Comparison of ENCODE assay signal across 10 cellular contexts in genomic region chr1:72623299-72623708, GRCh38.
DNase-seq lines count a peak whose midpoint lies in the region; ATAC-seq and TF ChIP-seq lines count a peak whose summit lies in the region.
"Had no signal": no experiment of that assay in that cellular context is flagged by ENCODE, and none has a peak within 500 bp of the region (broad histone marks: within the 10 kb centered on the region; RNA-seq: fewer than 3 reads in every experiment).

No MANE protein-coding gene starts in this region.

- H3K27me3 ChIP-seq in brain microvascular endothelial cell (replicated peaks), result no peaks in the 10 kb centered on the region
- no peaks in the 10 kb centered on the region for H3K27me3 ChIP-seq in thymus (ENCODE audit: control insufficient read depth, insufficient read depth)
- H3K27me3 ChIP-seq: SJCRH30 had no signal

- in situ Hi-C loops in brain microvascular endothelial cell (cut with HindIII; ENCODE audit: low pct_ligation_motif_present, low sequenced_read_pairs), result no loop called here

- TF ChIP-seq CTCF in brain microvascular endothelial cell (IDR thresholded peaks at IDR 0.05; ENCODE audit: low read depth, low read length, missing control alignments), result peak; percentile 59

- H3K27ac ChIP-seq in brain microvascular endothelial cell (no peak overlapping the region), thymus (ENCODE audit: low read depth) (no peak overlapping the region)
- H3K27ac ChIP-seq: SJCRH30, skin epidermis had no signal

- no peaks in the 10 kb centered on the region for H3K9me3 ChIP-seq in thymus (ENCODE audit: control insufficient read depth)
- H3K9me3 ChIP-seq: SJCRH30 had no signal

- WGBS in thymus, result 47% methylated on average over 4 of the region's 4 CpGs

- ATAC-seq in GM19328 (IDR thresholded peaks at IDR 0.05; ENCODE audit: unreplicated experiment) (peak; percentile 83), HG03378 (IDR thresholded peaks at IDR 0.05; ENCODE audit: unreplicated experiment) (peak; percentile 92)

- DNase-seq in COR-L47 (lab: John Stamatoyannopoulos, UW) (peak; percentile 54), NCI-H526 (lab: John Stamatoyannopoulos, UW) (peak; percentile 40 to 67), brain microvascular endothelial cell (peak; percentile 18), kidney glomerular epithelial cell (lab: John Stamatoyannopoulos, UW) (peak; percentile 66), DMS79 treated with DMSO at 0.1 percent for 48 hours (lab: John Stamatoyannopoulos, UW) (no peak)

- H3K4me3 ChIP-seq in brain microvascular endothelial cell (ENCODE audit: low read depth, low read length), result peak overlapping the region; percentile 32
- H3K4me3 ChIP-seq in thymus (ENCODE audit: low read length), result peak overlapping the region; percentile 19
- H3K4me3 ChIP-seq: SJCRH30 had no signal

- no peaks in the 10 kb centered on the region for H3K4me1 ChIP-seq in thymus (ENCODE audit: control insufficient read depth, insufficient read depth, low read length)
- H3K4me1 ChIP-seq: SJCRH30 had no signal

- H3K36me3 ChIP-seq in brain microvascular endothelial cell (replicated peaks), result no peaks in the 10 kb centered on the region
- H3K36me3 ChIP-seq in thymus (ENCODE audit: control insufficient read depth, insufficient read depth), result no peaks in the 10 kb centered on the region
- H3K36me3 ChIP-seq: SJCRH30 had no signal
